7 cellular contexts compared by ENCODE assay signal in the genomic region with DNA sequence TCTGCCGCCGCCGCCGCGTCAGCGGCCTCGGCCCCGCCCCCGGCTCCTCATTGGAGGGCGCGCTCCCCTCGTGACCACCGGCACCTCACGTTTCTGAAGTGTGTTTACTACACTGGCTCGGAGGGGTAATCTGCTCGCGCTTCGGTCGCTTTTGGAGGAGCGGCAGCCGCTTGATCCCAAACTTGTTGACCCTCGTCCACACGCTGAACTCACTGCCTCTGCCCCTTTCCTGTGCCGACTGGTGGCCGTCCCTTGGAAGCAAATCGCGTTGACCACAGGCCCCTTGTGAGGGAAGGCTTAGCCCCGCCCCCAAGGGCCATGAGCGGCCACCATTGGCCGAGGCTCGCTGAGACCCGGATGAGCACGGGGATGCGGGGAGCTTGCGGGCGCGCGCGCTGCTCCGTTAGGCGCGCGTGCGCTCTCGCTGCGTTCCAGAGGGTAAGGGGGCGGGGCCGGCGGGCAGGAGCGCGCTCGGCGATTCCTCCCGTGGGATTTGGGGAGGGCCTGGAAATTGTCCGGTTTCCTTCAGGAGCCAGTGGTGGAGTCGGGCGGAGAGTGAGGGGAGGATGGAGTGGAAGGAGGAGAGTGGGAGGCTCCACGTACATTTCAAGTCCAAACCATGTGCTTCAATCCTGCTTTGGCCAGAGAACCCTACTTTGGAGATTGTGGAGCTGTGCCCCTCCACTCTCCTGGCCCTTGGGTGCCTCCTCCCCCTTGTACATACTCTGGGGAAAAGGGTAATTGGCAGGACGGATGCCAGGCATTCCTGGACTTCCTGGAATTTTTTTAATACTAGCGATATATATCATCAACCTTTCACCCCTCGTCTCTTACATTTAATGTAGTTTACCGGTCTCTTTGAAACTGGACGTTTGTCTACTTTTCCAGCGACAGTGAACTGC. TPM values are rescaled to one million over a fixed set of nuclear protein-coding genes. Genes with fewer than 3 reads are reported as not detected.
DNase-seq lines count a peak whose midpoint lies in the region; ATAC-seq and TF ChIP-seq lines count a peak whose summit lies in the region.

A gene (minus strand): TSS at position 3 of the 902 bp plus-strand sequence. CDS start 588 bp downstream, outside the sequence.

- intact Hi-C loops in mammary epithelial cell (cut with micrococcal nuclease), result loop anchor here (2.0 to 10.0 kb wide), 2 partner anchors 139 to 709 kb away; a partner anchor contains a TSS

- no TSS peak for BruUV-seq in mammary epithelial cell (replicated peaks; lab: Mats Ljungman, UMichigan)

- peaks cover 8% of the 10 kb centered on the region for H3K79me2 ChIP-seq in mammary epithelial cell (ENCODE audit: insufficient read depth, low read length)

- dilution Hi-C loops in mammary epithelial cell (cut with HindIII; ENCODE audit: low sequenced_read_pairs), result no loop called here

- in situ Hi-C loops in mammary epithelial cell (cut with MboI; ENCODE audit: low sequenced_read_pairs in 2 of 2), result no loop called here

- H3K36me3 ChIP-seq in mammary epithelial cell (ENCODE audit: insufficient read depth, low read length) (no peaks in the 10 kb centered on the region), iPS-20b (ENCODE audit: insufficient read depth, low read depth, low read length) (no peaks in the 10 kb centered on the region), skeletal muscle satellite cell (ENCODE audit: insufficient read depth, low read length) (no peaks in the 10 kb centered on the region)

- no peak for TF ChIP-seq CTCF in WI38 (IDR thresholded peaks at IDR 0.05; ENCODE audit: low read depth, low read length)
- no peak for TF ChIP-seq CTCF in mammary epithelial cell (conservative IDR thresholded peaks at IDR 0.05 in 1 of 2, IDR thresholded peaks at IDR 0.05 in 1 of 2; ENCODE audit: extremely low read depth in 1 of 2, insufficient read depth in 1 of 2, low read depth in 1 of 2, low read length in 2 of 2)

- H3K9me3 ChIP-seq in mammary epithelial cell (replicated peaks; ENCODE audit: insufficient read depth, low read length) (no peaks in the 10 kb centered on the region), iPS-20b (ENCODE audit: insufficient read depth, low read depth, low read length) (peaks cover 5% of the 10 kb centered on the region), skeletal muscle satellite cell (replicated peaks; ENCODE audit: low read length) (no peaks in the 10 kb centered on the region)

- H3K27me3 ChIP-seq in mammary epithelial cell (ENCODE audit: insufficient read depth, low read length) (no peaks in the 10 kb centered on the region), iPS-20b (ENCODE audit: insufficient read depth, low read length) (no peaks in the 10 kb centered on the region), skeletal muscle satellite cell (ENCODE audit: control insufficient read depth, insufficient read depth, low read length) (no peaks in the 10 kb centered on the region)

- H3K9ac ChIP-seq in mammary epithelial cell (ENCODE audit: insufficient read depth, low read length), result peak within 1 kb of the TSS; percentile 94
- H3K9ac ChIP-seq in iPS-20b (ENCODE audit: low read depth, low read length), result peak within 1 kb of the TSS; percentile 88
- H3K9ac ChIP-seq in skeletal muscle satellite cell (ENCODE audit: low read depth, low read length), result peak within 1 kb of the TSS; percentile 98

- DNase-seq in NCI-H2196 (lab: John Stamatoyannopoulos, UW; ENCODE audit: unreplicated experiment) (peak; percentile 95), mammary epithelial cell (peak; percentile 94)

- 4% methylated on average over 25 of the region's 64 CpGs for WGBS in mammary epithelial cell (ENCODE audit: low coverage, missing lambda C conversion rate)

- H3K4me1 ChIP-seq in mammary epithelial cell (ENCODE audit: insufficient read depth, low read length), result peaks cover 24% of the 10 kb centered on the region
- peaks cover 10% of the 10 kb centered on the region for H3K4me1 ChIP-seq in iPS-20b (ENCODE audit: insufficient read depth, low read length)
- peaks cover 18% of the 10 kb centered on the region for H3K4me1 ChIP-seq in skeletal muscle satellite cell (ENCODE audit: control insufficient read depth, insufficient read depth, low read length)

- H3K4me3 ChIP-seq in WI38 (ENCODE audit: low read depth, low read length) (peak within 1 kb of the TSS; percentile 83), mammary epithelial cell (replicated peaks in 1 of 3; ENCODE audit: insufficient read depth in 1 of 3, low read depth in 2 of 3, low read length in 3 of 3) (peak within 1 kb of the TSS; percentile 59 to 75 (median 65)), iPS-20b (ENCODE audit: low read length) (peak within 1 kb of the TSS; percentile 79), skeletal muscle satellite cell (ENCODE audit: low read length) (peak within 1 kb of the TSS; percentile 99)

- H3K4me2 ChIP-seq in mammary epithelial cell (ENCODE audit: insufficient read depth, low read depth, low read length) (peak within 1 kb of the TSS; percentile 90), skeletal muscle satellite cell (ENCODE audit: low read length) (peak within 1 kb of the TSS; percentile 85)

- H3K27ac ChIP-seq in mammary epithelial cell (ENCODE audit: insufficient read depth, low read depth, low read length) (peak within 1 kb of the TSS; percentile 94), iPS-20b (ENCODE audit: low read length) (peak within 1 kb of the TSS; percentile 42)

- peak; percentile 63 for ATAC-seq in GM18519 (IDR thresholded peaks at IDR 0.05; ENCODE audit: low FRiP score, unreplicated experiment)
- ATAC-seq in HG03097 (IDR thresholded peaks at IDR 0.05; ENCODE audit: low FRiP score, unreplicated experiment), result peak; percentile 84

- peak within 1 kb of the TSS; percentile 89 for H2AFZ ChIP-seq in mammary epithelial cell (ENCODE audit: low read depth, low read length)

- no peaks in the 10 kb centered on the region for H4K20me1 ChIP-seq in mammary epithelial cell (ENCODE audit: insufficient read depth, low read length)

- CTCF ChIA-PET in mammary epithelial cell (lab: Charles Lee; ENCODE audit: low non-redundant PET), result interaction anchor here (0.6 kb wide), 1 partner anchor 10 kb away, joined by 4 read pairs; no protein-coding TSS in a partner anchor

RNA-seq across cellular contexts. Expression of the gene that starts here (rescaled TPM):
- total RNA-seq in mammary epithelial cell, result 10 to 100 TPM; 10.0 to 12.3 TPM
- polyA plus RNA-seq in mammary epithelial cell, result 4.2 TPM
- polyA minus RNA-seq in mammary epithelial cell, result 0.78 TPM
- 8.1 and 14.2 TPM in 2 replicates for total RNA-seq in skeletal muscle satellite cell (2012; rRNA removed)

Comparison
In these comparisons a context has a peak if more than half of its experiments do, and no peak if none do; other contexts are left out.
1. Peak in every context shown above with its lines: DNase-seq, ATAC-seq, H3K4me3 ChIP-seq and H3K27ac ChIP-seq.